24 cellular contexts compared by ENCODE assay signal in the genomic region with DNA sequence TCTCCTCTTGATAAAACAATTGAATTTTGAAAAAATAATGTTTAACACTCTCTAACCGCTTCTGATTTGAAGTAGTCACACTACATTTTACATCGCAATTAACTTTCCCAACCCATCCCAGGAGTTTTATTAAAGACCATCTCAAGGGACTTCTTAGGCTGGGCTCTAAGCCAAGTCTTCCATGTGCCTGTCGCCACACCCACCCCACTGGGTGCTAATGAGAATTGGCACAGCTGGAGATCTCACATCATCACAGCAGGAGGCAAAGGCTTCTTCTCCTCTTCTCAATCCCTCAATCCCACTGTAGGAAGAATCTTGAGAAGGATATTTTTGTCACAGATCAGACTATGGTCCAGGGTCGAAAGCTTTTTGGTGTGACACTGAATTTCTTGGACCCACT.
DNase-seq lines count a peak whose midpoint lies in the region; ATAC-seq lines count a peak whose summit lies in the region.
"Had no signal": no experiment of that assay in that cellular context is flagged by ENCODE, and none has a peak within 500 bp of the region (broad histone marks: within the 10 kb centered on the region; RNA-seq: fewer than 3 reads in every experiment).

No MANE protein-coding gene starts in this region.

- no peaks in the 10 kb centered on the region for H3K9me3 Mint-ChIP-seq in activated CD8-positive, alpha-beta memory T cell treated with anti-CD3 and anti-CD28 coated beads, Interleukin-2, amount 10 ng/mL, durations not matched to agents 7 days and 5 days (ENCODE audit: low read depth)

- no peak overlapping the region for H3K4me3 Mint-ChIP-seq in activated CD8-positive, alpha-beta memory T cell treated with anti-CD3 and anti-CD28 coated beads, Interleukin-2, amount 10 ng/mL, durations not matched to agents 7 days and 5 days
- H3K4me3 Mint-ChIP-seq: brain, CD14-positive monocyte, HFFc6 had no signal

- no peaks in the 10 kb centered on the region for H3K27me3 Mint-ChIP-seq in activated CD8-positive, alpha-beta memory T cell treated with anti-CD3 and anti-CD28 coated beads, Interleukin-2, amount 10 ng/mL, durations not matched to agents 7 days and 5 days
- H3K27me3 Mint-ChIP-seq: brain had no signal

- ATAC-seq in activated CD8-positive, alpha-beta memory T cell treated with anti-CD3 and anti-CD28 coated beads, Interleukin-2, amount 10 ng/mL, durations not matched to agents 7 days and 5 days = no peak
- ATAC-seq: esophagus mucosa, GM12878 had no signal

- DNase-seq in A172 (ENCODE audit: low spot score) (peak; percentile 11), DMS153 treated with DMSO at 0.1 percent for 48 hours (lab: John Stamatoyannopoulos, UW; ENCODE audit: unreplicated experiment) (peak; percentile 86), NCI-H146 treated with DMSO at 0.1 percent for 48 hours (lab: John Stamatoyannopoulos, UW; ENCODE audit: unreplicated experiment) (peak; percentile 4), NCI-H510A (lab: John Stamatoyannopoulos, UW) (peak; percentile 29), inferior parietal cortex (ENCODE audit: extremely low spot score) (no peak), hypothalamus (lab: John Stamatoyannopoulos, UW) (no peak), hepatic stellate cell (ENCODE audit: low spot score) (no peak)
- no peak for DNase-seq in activated CD8-positive, alpha-beta memory T cell treated with anti-CD3 and anti-CD28 coated beads, Interleukin-2, amount 10 ng/mL, durations not matched to agents 7 days and 5 days
- DNase-seq: activated CD4-positive, alpha-beta T cell treated with anti-CD3 and anti-CD28 coated beads, Interleukin-2, amount 50 U/mL, for 48 hours; activated CD4-positive, CD25-positive, alpha-beta regulatory T cell; activated gamma-delta T cell; DMS53; effector CD8-positive, alpha-beta T cell; HFFc6; KG1; kidney glomerular epithelial cell; mesenchymal stem cell; NCI-H526; occipital lobe; SW 1271 had no signal

- no peaks in the 10 kb centered on the region for H3K4me1 Mint-ChIP-seq in activated CD8-positive, alpha-beta memory T cell treated with anti-CD3 and anti-CD28 coated beads, Interleukin-2, amount 10 ng/mL, durations not matched to agents 7 days and 5 days
- H3K4me1 Mint-ChIP-seq: CD14-positive monocyte had no signal

- H3K36me3 Mint-ChIP-seq in activated CD8-positive, alpha-beta memory T cell treated with anti-CD3 and anti-CD28 coated beads, Interleukin-2, amount 10 ng/mL, durations not matched to agents 7 days and 5 days = no peaks in the 10 kb centered on the region
- H3K36me3 Mint-ChIP-seq: brain, CD14-positive monocyte had no signal

- no peak overlapping the region for H3K27ac Mint-ChIP-seq in activated CD8-positive, alpha-beta memory T cell treated with anti-CD3 and anti-CD28 coated beads, Interleukin-2, amount 10 ng/mL, durations not matched to agents 7 days and 5 days
- H3K27ac Mint-ChIP-seq: brain, CD14-positive monocyte, HFFc6 had no signal

- CTCF ChIA-PET in activated CD8-positive, alpha-beta memory T cell treated with anti-CD3 and anti-CD28 coated beads, Interleukin-2, amount 10 ng/mL, durations not matched to agents 7 days and 5 days (lab: Charles Lee) = no interaction called here

Comparison
In these comparisons a context has a peak if more than half of its experiments do, and no peak if none do; other contexts are left out.
1. DNase-seq: peak in A172 (single experiment), DMS153 treated with DMSO at 0.1 percent for 48 hours (single experiment), NCI-H146 treated with DMSO at 0.1 percent for 48 hours (single experiment) and NCI-H510A (single experiment); none in inferior parietal cortex (single experiment), hypothalamus (0 of 51), activated CD8-positive, alpha-beta memory T cell treated with anti-CD3 and anti-CD28 coated beads, Interleukin-2, amount 10 ng/mL, durations not matched to agents 7 days and 5 days (single experiment) and hepatic stellate cell (single experiment).